15 cellular contexts compared by ENCODE assay signal in genomic region chr2:216116418-216116817, GRCh38. TPM values are rescaled to one million over a fixed set of nuclear protein-coding genes. Genes with fewer than 3 reads are reported as not detected.
A peak's percentile ranks its signal among the peaks of the same experiment; 100 is the strongest.
DNase-seq lines count a peak whose midpoint lies in the region; ATAC-seq and TF ChIP-seq lines count a peak whose summit lies in the region.
"Had no signal": no experiment of that assay in that cellular context is flagged by ENCODE, and none has a peak within 500 bp of the region (broad histone marks: within the 10 kb centered on the region; RNA-seq: fewer than 3 reads in every experiment).

No MANE protein-coding gene starts in this region.

- no peak for DNase-seq in CD4-positive, alpha-beta T cell
- DNase-seq in activated naive CD4-positive, alpha-beta T cell treated with anti-CD3 and anti-CD28 coated beads, Interleukin-2, amount 50 U/mL, for 72 hours (ENCODE audit: low spot score in 2 of 2): no peak
- DNase-seq in mesendoderm (no peak), A172 (ENCODE audit: low spot score) (no peak), heart right ventricle (no peak)
- DNase-seq: activated gamma-delta T cell treated with Interleukin-2 at 50 U/mL for 16 hours; effector CD8-positive, alpha-beta T cell; midbrain; NCI-H2029 treated with DMSO at 0.1 percent for 48 hours; Peyer's patch; upper lobe of left lung had no signal

- intact Hi-C loops in CD4-positive, alpha-beta T cell (cut with DNase I, micrococcal nuclease): loop anchor here in 1 of 2 experiments (10.0 kb wide), 1 partner anchor 62 kb away; no protein-coding TSS in a partner anchor
- intact Hi-C loops in heart right ventricle (cut with DNase I): loop anchor here in 1 of 10 donors (10.0 kb wide), 1 partner anchor 298 kb away; the partner anchor contains the start of gene SMARCAL1

- no peak overlapping the region for H2BK5ac ChIP-seq in mesendoderm (ENCODE audit: low read length)

- peaks cover 95% of the 10 kb centered on the region for H3K4me1 Mint-ChIP-seq in CD4-positive, alpha-beta T cell (ENCODE audit: low read depth)

- H3K9me3 ChIP-seq in CD4-positive, alpha-beta T cell (ENCODE audit: control insufficient read depth, low read length): no peaks in the 10 kb centered on the region
- no peaks in the 10 kb centered on the region for H3K9me3 ChIP-seq in HEK293 (ENCODE audit: control insufficient read depth, insufficient read depth, low read depth, low read length)
- no peaks in the 10 kb centered on the region for H3K9me3 ChIP-seq in heart right ventricle
- H3K9me3 ChIP-seq: Peyer's patch, upper lobe of left lung had no signal

- H3K36me3 Mint-ChIP-seq in CD4-positive, alpha-beta T cell (ENCODE audit: low read depth): peaks cover 94% of the 10 kb centered on the region
- H3K36me3 Mint-ChIP-seq in activated naive CD4-positive, alpha-beta T cell treated with anti-CD3 and anti-CD28 coated beads, Interleukin-2, amount 50 U/mL, for 72 hours: peaks cover 65 to 90% of the 10 kb centered on the region in 2 donors

- peaks cover 44% of the 10 kb centered on the region for H3K79me2 ChIP-seq in mesendoderm (ENCODE audit: control insufficient read depth, insufficient read depth, low read length)

- ATAC-seq in CD4-positive, alpha-beta T cell (ENCODE audit: poor library complexity): no peak
- ATAC-seq in activated naive CD4-positive, alpha-beta T cell treated with anti-CD3 and anti-CD28 coated beads, Interleukin-2, amount 50 U/mL, for 72 hours: no peak
- no peak for ATAC-seq in HG03025 (IDR thresholded peaks at IDR 0.05; ENCODE audit: low FRiP score, unreplicated experiment)
- no peak for ATAC-seq in heart right ventricle
- ATAC-seq in HG03457 (IDR thresholded peaks at IDR 0.05; ENCODE audit: unreplicated experiment): no peak
- ATAC-seq: sciatic nerve had no signal

- H3K4me1 ChIP-seq in HEK293 (ENCODE audit: control insufficient read depth, insufficient read depth, low read length) (0 out of 2 replicates have a peak, but pooled peaks cover 2% of the 10 kb centered on the region), mesendoderm (ENCODE audit: control insufficient read depth, low read depth, low read length) (peaks cover 6% of the 10 kb centered on the region), heart right ventricle (peaks cover 0 to 74% (median 31%) of the 10 kb centered on the region in 9 donors)

- peak overlapping the region; percentile 36 for H3K56ac ChIP-seq in mesendoderm (ENCODE audit: low read length)

- H3K4ac ChIP-seq in mesendoderm (ENCODE audit: low read depth, low read length): no peak overlapping the region

- H3K4me3 Mint-ChIP-seq in CD4-positive, alpha-beta T cell: peak overlapping the region; percentile 69

- H3K36me3 ChIP-seq in HEK293 (ENCODE audit: control insufficient read depth in 2 of 2, insufficient read depth in 1 of 2, low read length in 2 of 2) (peaks cover 39 to 95% of the 10 kb centered on the region in 2 experiments), mesendoderm (ENCODE audit: control insufficient read depth, insufficient read depth, low read length) (peaks cover 17% of the 10 kb centered on the region), heart right ventricle (peaks cover 0 to 94% (median 53%) of the 10 kb centered on the region in 9 donors)

- peak overlapping the region; percentile 30 for H3K9ac ChIP-seq in mesendoderm (ENCODE audit: low read length)

- no CpG with 5 or more reads among the region's 1 CpG for WGBS in mesendoderm (ENCODE audit: extremely low coverage, insufficient coverage, low lambda C conversion rate)
- WGBS in heart right ventricle, 2 donors: 94% methylated on average over 1 of the region's 1 CpG

- POLR2A ChIA-PET in CD4-positive, alpha-beta T cell (lab: Charles Lee): no interaction called here
- POLR2A ChIA-PET in HEK293 (lab: Yijun Ruan, JAX): no interaction called here

- H4K5ac ChIP-seq in mesendoderm (ENCODE audit: low read length): no peak overlapping the region

- CTCF ChIA-PET in CD4-positive, alpha-beta T cell (lab: Charles Lee): no interaction called here
- CTCF ChIA-PET in HEK293 (lab: Yijun Ruan, JAX): no interaction called here

- no peak for TF ChIP-seq CTCF in CD4-positive, alpha-beta T cell (IDR thresholded peaks at IDR 0.05)
- no peak for TF ChIP-seq CTCF in HEK293 (tag by site-specific recombination; IDR thresholded peaks at IDR 0.05)
- TF ChIP-seq CTCF in heart right ventricle (IDR thresholded peaks at IDR 0.05): no peak

- H3K79me1 ChIP-seq in mesendoderm (ENCODE audit: low read length): peaks cover 21% of the 10 kb centered on the region

- no peak overlapping the region for H4K8ac ChIP-seq in mesendoderm (ENCODE audit: low read depth, low read length)

- H3K27ac Mint-ChIP-seq in CD4-positive, alpha-beta T cell: peak overlapping the region; percentile 46
- H3K27ac Mint-ChIP-seq in activated naive CD4-positive, alpha-beta T cell treated with anti-CD3 and anti-CD28 coated beads, Interleukin-2, amount 50 U/mL, for 72 hours: peak overlapping the region; percentile 83 to 91

- H2BK15ac ChIP-seq in mesendoderm (replicated peaks; ENCODE audit: low read depth): no peak overlapping the region

- no peak overlapping the region for H3K27ac ChIP-seq in CD4-positive, alpha-beta T cell (ENCODE audit: low read depth, low read length)
- H3K27ac ChIP-seq in HEK293 (ENCODE audit: extremely low read depth, low read depth, low read length) (no peak overlapping the region), mesendoderm (ENCODE audit: low read depth, low read length) (no peak overlapping the region), heart right ventricle (no peak overlapping the region)
- H3K27ac ChIP-seq: Peyer's patch had no signal

- H3K27me3 ChIP-seq in CD4-positive, alpha-beta T cell (ENCODE audit: control insufficient read depth, insufficient read depth, low read length): no peaks in the 10 kb centered on the region
- no peaks in the 10 kb centered on the region for H3K27me3 ChIP-seq in mesendoderm (ENCODE audit: insufficient read depth, low read length, poor library complexity)
- no peaks in the 10 kb centered on the region for H3K27me3 ChIP-seq in heart right ventricle
- H3K27me3 ChIP-seq: Peyer's patch, upper lobe of left lung had no signal

- no peak overlapping the region for H3K4me2 ChIP-seq in mesendoderm (ENCODE audit: low read length)

- no peak overlapping the region for H3K18ac ChIP-seq in mesendoderm (ENCODE audit: low read length)

- H3K4me3 ChIP-seq in HEK293 (ENCODE audit: low read depth, low read length): no peak overlapping the region
- no peak overlapping the region for H3K4me3 ChIP-seq in mesendoderm (ENCODE audit: low read length)
- no peak overlapping the region for H3K4me3 ChIP-seq in heart right ventricle
- H3K4me3 ChIP-seq: Peyer's patch, upper lobe of left lung had no signal

- no peak overlapping the region for H2AK5ac ChIP-seq in mesendoderm (ENCODE audit: low read length)

- no peak overlapping the region for H3K23ac ChIP-seq in mesendoderm (ENCODE audit: low read length)

- no peaks in the 10 kb centered on the region for H3K9me3 Mint-ChIP-seq in CD4-positive, alpha-beta T cell
- H3K9me3 Mint-ChIP-seq in activated naive CD4-positive, alpha-beta T cell treated with anti-CD3 and anti-CD28 coated beads, Interleukin-2, amount 50 U/mL, for 72 hours: no peaks in the 10 kb centered on the region

- H3K27me3 Mint-ChIP-seq in CD4-positive, alpha-beta T cell: no peaks in the 10 kb centered on the region

- no peak overlapping the region for H2BK120ac ChIP-seq in mesendoderm (ENCODE audit: low read depth, low read length)

TF ChIP-seq in HEK293, 187 proteins besides CTCF, POLR2A, EP300 and RAD21 (continues in another document):
- TF ChIP-seq ZNF280D (tag by site-specific recombination; IDR thresholded peaks at IDR 0.05): no peak
- TF ChIP-seq ZNF549 (tag by site-specific recombination; IDR thresholded peaks at IDR 0.05): no peak

RNA-seq across cellular contexts. Expression of gene XRCC5, which starts 7.3 kb away (rescaled TPM):
- 100 to 1,000 TPM; 126 to 129 TPM for total RNA-seq in CD4-positive, alpha-beta T cell
- 100 to 1,000 TPM; 487 to 501 TPM for total RNA-seq in activated naive CD4-positive, alpha-beta T cell treated with anti-CD3 and anti-CD28 coated beads, Interleukin-2, amount 50 U/mL, for 72 hours
- 402 TPM for polyA plus RNA-seq in mesendoderm (2013, experiment 1 of 2)
- polyA plus RNA-seq in mesendoderm (2013, experiment 2 of 2): 401 TPM
- total RNA-seq in A172 (2014; rRNA removed; shearing (Covaris generic)): 488 and 512 TPM in 2 replicates
- 100 to 1,000 TPM; 112 to 163 (median 137) TPM for total RNA-seq in heart right ventricle
- 10 to 100 TPM; 35.6 to 77.5 TPM for polyA plus RNA-seq in heart right ventricle

RNA-seq across cellular contexts. Expression of gene TMEM169, which starts 34.7 kb away (rescaled TPM):
- under 1 TPM; 0.27 to 0.53 TPM for total RNA-seq in CD4-positive, alpha-beta T cell
- total RNA-seq in activated naive CD4-positive, alpha-beta T cell treated with anti-CD3 and anti-CD28 coated beads, Interleukin-2, amount 50 U/mL, for 72 hours: 1 to 10 TPM; 1.7 to 1.8 TPM
- polyA plus RNA-seq in mesendoderm (2013, experiment 1 of 2): 0.93 TPM
- 0.63 TPM for polyA plus RNA-seq in mesendoderm (2013, experiment 2 of 2)
- total RNA-seq in A172 (2014; rRNA removed; shearing (Covaris generic)): 0.48 and 0.52 TPM in 2 replicates
- under 1 TPM in 8 of 10 donors, not detected in 2; 0.11 to 0.97 (median 0.23) TPM for total RNA-seq in heart right ventricle
- under 1 TPM; 0.10 to 0.15 TPM for polyA plus RNA-seq in heart right ventricle

RNA-seq across cellular contexts. Expression of gene PECR, which starts 34.8 kb away (rescaled TPM):
- 10 to 100 TPM in 1 of 2 experiments, 1 to 10 TPM in 1; 9.1 to 10.3 TPM for total RNA-seq in CD4-positive, alpha-beta T cell
- total RNA-seq in activated naive CD4-positive, alpha-beta T cell treated with anti-CD3 and anti-CD28 coated beads, Interleukin-2, amount 50 U/mL, for 72 hours: 10 to 100 TPM; 25.4 to 34.0 TPM
- polyA plus RNA-seq in mesendoderm (2013, experiment 1 of 2): 4.9 TPM
- 5.8 TPM for polyA plus RNA-seq in mesendoderm (2013, experiment 2 of 2)
- 32.0 and 39.3 TPM in 2 replicates for total RNA-seq in A172 (2014; rRNA removed; shearing (Covaris generic))
- total RNA-seq in heart right ventricle: 1 to 10 TPM; 3.3 to 6.6 (median 4.1) TPM
- 1 to 10 TPM; 2.0 to 4.4 TPM for polyA plus RNA-seq in heart right ventricle
